In the genomic region with DNA sequence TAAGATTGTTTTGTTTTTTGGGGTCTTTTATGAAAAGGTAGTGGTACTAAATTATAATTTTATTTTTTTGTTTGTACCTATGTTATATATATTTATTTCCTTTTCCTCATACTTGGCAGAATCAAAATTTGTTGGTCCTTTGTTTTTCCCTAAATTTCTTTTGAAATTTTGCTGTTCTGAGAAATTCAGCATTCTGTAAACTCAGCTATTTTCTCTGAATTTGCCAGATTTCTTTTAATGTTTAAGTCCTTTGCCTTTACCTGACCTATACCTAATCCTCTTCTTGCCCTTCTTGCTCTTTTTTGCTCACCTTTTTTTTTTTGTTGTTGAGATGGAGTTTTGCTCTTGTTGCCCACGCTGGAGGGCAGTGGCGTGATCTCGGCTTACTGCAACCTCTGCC, we compare ENCODE assay signal across 29 cellular contexts.
"Had no signal": no experiment of that assay in that cellular context is flagged by ENCODE, and none has a peak within 500 bp of the region (broad histone marks: within the 10 kb centered on the region; RNA-seq: fewer than 3 reads in every experiment).

No MANE protein-coding gene starts in this region.

- H3K9me3 Mint-ChIP-seq: activated CD4-positive, alpha-beta memory T cell treated with anti-CD3 and anti-CD28 coated beads for 36 hours; activated CD4-positive, alpha-beta T cell treated with anti-CD3 and anti-CD28 coated beads, Interleukin-2, amount 10 ng/mL, durations not matched to agents 24 days and 14 days; activated naive CD4-positive, alpha-beta T cell treated with anti-CD3 and anti-CD28 coated beads, Interleukin-2, amount 50 U/mL, for 72 hours; activated naive CD8-positive, alpha-beta T cell treated with anti-CD3 and anti-CD28 coated beads, Interleukin-2, amount 50 U/mL, for 24 hours; activated T-cell treated with anti-CD3 and anti-CD28 coated beads, Interleukin-2, amount 50 U/mL, for 4 hours; central memory CD8-positive, alpha-beta T cell; WTC11 had no signal

- H3K4me3 Mint-ChIP-seq: activated CD4-positive, alpha-beta memory T cell treated with anti-CD3 and anti-CD28 coated beads for 36 hours; activated CD4-positive, alpha-beta T cell treated with anti-CD3 and anti-CD28 coated beads, Interleukin-2, amount 10 ng/mL, durations not matched to agents 24 days and 14 days; activated naive CD8-positive, alpha-beta T cell treated with anti-CD3 and anti-CD28 coated beads, Interleukin-2, amount 50 U/mL, for 24 hours; activated T-cell treated with anti-CD3 and anti-CD28 coated beads, Interleukin-2, amount 50 U/mL, for 4 hours; central memory CD8-positive, alpha-beta T cell; WTC11 had no signal

- H3K4me2 ChIP-seq: SK-N-SH had no signal

- H3K27me3 ChIP-seq: ascending aorta, body of pancreas had no signal

- H3K9ac ChIP-seq: SK-N-SH had no signal

- ATAC-seq: activated naive CD4-positive, alpha-beta T cell treated with anti-CD3 and anti-CD28 coated beads, Interleukin-2, amount 50 U/mL, for 72 hours; activated naive CD8-positive, alpha-beta T cell treated with anti-CD3 and anti-CD28 coated beads, Interleukin-2, amount 50 U/mL, for 24 hours; activated T-cell treated with anti-CD3 and anti-CD28 coated beads, Interleukin-2, amount 50 U/mL, for 4 hours; body of pancreas; Right ventricle myocardium inferior; WTC11 had no signal

- H3K27ac ChIP-seq: ascending aorta, body of pancreas had no signal

- H3K27me3 Mint-ChIP-seq: activated CD4-positive, alpha-beta memory T cell treated with anti-CD3 and anti-CD28 coated beads for 36 hours; activated CD4-positive, alpha-beta T cell treated with anti-CD3 and anti-CD28 coated beads, Interleukin-2, amount 10 ng/mL, durations not matched to agents 24 days and 14 days; activated naive CD8-positive, alpha-beta T cell treated with anti-CD3 and anti-CD28 coated beads, Interleukin-2, amount 50 U/mL, for 24 hours; central memory CD8-positive, alpha-beta T cell had no signal

- H3K36me3 ChIP-seq: ascending aorta had no signal

- H3K36me3 Mint-ChIP-seq: activated naive CD4-positive, alpha-beta T cell treated with anti-CD3 and anti-CD28 coated beads, Interleukin-2, amount 50 U/mL, for 72 hours had no signal

- H3K4me1 ChIP-seq: ascending aorta, body of pancreas had no signal

- H3K27ac Mint-ChIP-seq: activated CD4-positive, alpha-beta memory T cell treated with anti-CD3 and anti-CD28 coated beads for 36 hours; activated CD4-positive, alpha-beta T cell treated with anti-CD3 and anti-CD28 coated beads, Interleukin-2, amount 10 ng/mL, durations not matched to agents 24 days and 14 days; activated naive CD8-positive, alpha-beta T cell treated with anti-CD3 and anti-CD28 coated beads, Interleukin-2, amount 50 U/mL, for 24 hours; WTC11 had no signal

- H3K4me3 ChIP-seq: ascending aorta, body of pancreas had no signal

- DNase-seq: activated CD4-positive, alpha-beta memory T cell treated with anti-CD3 and anti-CD28 coated beads for 36 hours; activated CD4-positive, alpha-beta T cell treated with anti-CD3 and anti-CD28 coated beads, Interleukin-2, amount 10 ng/mL, durations not matched to agents 24 days and 14 days; activated CD4-positive, CD25-positive, alpha-beta regulatory T cell treated with anti-CD3 and anti-CD28 coated beads, Interleukin-2, amount 50 U/mL, for 72 hours; activated CD8-positive, alpha-beta memory T cell treated with anti-CD3 and anti-CD28 coated beads for 24 hours; activated effector memory CD4-positive, alpha-beta T cell treated with anti-CD3 and anti-CD28 coated beads, Interleukin-2, amount 50 U/mL, for 16 hours; activated naive CD4-positive, alpha-beta T cell treated with Interleukin-2 at 50 U/mL for 16 hours; activated naive CD8-positive, alpha-beta T cell treated with anti-CD3 and anti-CD28 coated beads, Interleukin-2, amount 50 U/mL, for 24 hours; activated T-cell treated with anti-CD3 and anti-CD28 coated beads, Interleukin-2, amount 50 U/mL, for 4 hours; amniotic stem cell; body of pancreas; Karpas-422; MM.1S; NCI-H1105; NCI-H1436; NCI-H1694 treated with DMSO at 0.1 percent for 48 hours; NCI-H2029 treated with DMSO at 0.1 percent for 48 hours; NCI-H345; NCI-H510A; NCI-H526 treated with DMSO at 0.1 percent for 48 hours; NCI-H82; RPMI8226; SK-N-SH; SW 1271 had no signal

- H3K4me1 Mint-ChIP-seq: central memory CD8-positive, alpha-beta T cell; WTC11 had no signal

- H3K9me3 ChIP-seq: ascending aorta, body of pancreas, SK-N-SH had no signal

- FAIRE-seq: bronchial epithelial cell had no signal
